Comparison of ENCODE assay signal across 8 cellular contexts in the genomic region with DNA sequence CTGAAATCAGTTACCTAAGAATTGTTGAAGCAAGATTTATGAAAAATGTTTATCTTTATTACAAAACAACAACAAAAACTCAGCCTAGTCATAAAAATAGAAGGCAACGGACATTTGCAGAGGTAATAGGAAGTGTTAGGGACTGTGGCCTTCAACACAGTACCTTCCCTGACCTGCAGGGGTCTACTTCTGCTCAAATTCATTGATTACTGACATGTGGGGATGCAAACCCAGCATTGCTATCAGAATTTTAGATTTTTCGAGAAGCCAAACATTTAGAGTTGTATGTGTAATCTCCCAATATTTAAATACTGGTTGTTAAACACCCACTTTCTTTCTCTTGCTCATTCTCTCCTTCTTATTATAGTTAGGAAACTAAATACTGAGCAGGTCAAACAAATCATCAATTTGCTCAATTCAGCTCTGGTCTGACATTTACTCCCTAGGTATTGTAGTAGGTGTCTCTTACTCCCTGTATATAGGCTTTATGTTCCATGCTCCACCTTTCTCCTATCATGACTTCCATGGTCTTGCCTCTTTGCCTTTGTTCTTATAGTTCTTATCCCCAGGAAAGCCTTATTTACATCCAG.
A peak's percentile ranks its signal among the peaks of the same experiment; 100 is the strongest.
DNase-seq lines count a peak whose midpoint lies in the region; ATAC-seq and TF ChIP-seq lines count a peak whose summit lies in the region.

No MANE protein-coding gene starts in this region.

- H3K4me3 ChIP-seq in DND-41 (ENCODE audit: low read depth in 1 of 2, low read length in 2 of 2) (no peak overlapping the region), GM23338 (no peak overlapping the region), OCI-LY3 (ENCODE audit: low read length) (no peak overlapping the region), brain microvascular endothelial cell (ENCODE audit: low read depth, low read length) (no peak overlapping the region)

- H3K36me3 Mint-ChIP-seq in GM23338 (ENCODE audit: low read depth): no peaks in the 10 kb centered on the region

- peaks cover 2% of the 10 kb centered on the region for H3K27me3 Mint-ChIP-seq in GM23338 (ENCODE audit: insufficient read depth, low read depth, poor library complexity)

- no peak overlapping the region for H3K9ac ChIP-seq in DND-41 (ENCODE audit: low read depth, low read length)
- no peak overlapping the region for H3K9ac ChIP-seq in OCI-LY3 (ENCODE audit: low read length)

- no peaks in the 10 kb centered on the region for H3K27me3 ChIP-seq in DND-41 (ENCODE audit: insufficient read depth, low read length, poor library complexity)
- H3K27me3 ChIP-seq in GM23338 (ENCODE audit: insufficient read depth): no peaks in the 10 kb centered on the region
- no peaks in the 10 kb centered on the region for H3K27me3 ChIP-seq in OCI-LY3 (ENCODE audit: low read depth, low read length)
- H3K27me3 ChIP-seq in brain microvascular endothelial cell (replicated peaks): no peaks in the 10 kb centered on the region

- H3K27ac Mint-ChIP-seq in GM23338: no peak overlapping the region

- H3K9me3 ChIP-seq in DND-41 (ENCODE audit: insufficient read depth, low read length, severe bottlenecking) (no peaks in the 10 kb centered on the region), OCI-LY3 (ENCODE audit: insufficient read depth, low read length) (no peaks in the 10 kb centered on the region)

- 0 out of 2 replicates have a peak, but pooled peaks cover 1% of the 10 kb centered on the region for H3K79me2 ChIP-seq in DND-41 (ENCODE audit: insufficient read depth, low read length)
- H3K79me2 ChIP-seq in GM23338 (replicated peaks; ENCODE audit: insufficient read depth): no peaks in the 10 kb centered on the region
- no peaks in the 10 kb centered on the region for H3K79me2 ChIP-seq in OCI-LY3 (ENCODE audit: low read length)

- TF ChIP-seq CTCF in DND-41 (IDR thresholded peaks at IDR 0.05; ENCODE audit: borderline replicate concordance, extremely low read depth, low read length, poor library complexity, severe bottlenecking): peak; percentile 60
- peak; percentile 63 to 67 for TF ChIP-seq CTCF in GM23338 (conservative IDR thresholded peaks at IDR 0.05; ENCODE audit: low read depth in 2 of 2)
- TF ChIP-seq CTCF in OCI-LY3 (IDR thresholded peaks at IDR 0.05; ENCODE audit: low read depth, low read length): peak; percentile 71
- peak; percentile 59 for TF ChIP-seq CTCF in brain microvascular endothelial cell (IDR thresholded peaks at IDR 0.05; ENCODE audit: low read depth, low read length, missing control alignments)
- TF ChIP-seq CTCF in omental fat pad (IDR thresholded peaks at IDR 0.05): no peak

- H2AFZ ChIP-seq in DND-41 (ENCODE audit: low read depth, low read length) (no peak overlapping the region), GM23338 (no peak overlapping the region), OCI-LY3 (ENCODE audit: low read depth, low read length) (peak overlapping the region; percentile 83)

- H3K36me3 ChIP-seq in DND-41 (ENCODE audit: insufficient read depth, low read length) (no peaks in the 10 kb centered on the region), GM23338 (ENCODE audit: insufficient read depth) (no peaks in the 10 kb centered on the region), OCI-LY3 (replicated peaks; ENCODE audit: low read depth, low read length) (no peaks in the 10 kb centered on the region), brain microvascular endothelial cell (replicated peaks) (no peaks in the 10 kb centered on the region)

- H3K9me3 Mint-ChIP-seq in GM23338: no peaks in the 10 kb centered on the region

- H3K4me2 ChIP-seq in DND-41 (ENCODE audit: insufficient read depth, low read length) (no peak overlapping the region), GM23338 (no peak overlapping the region), OCI-LY3 (ENCODE audit: low read length) (no peak overlapping the region)

- H3K4me3 Mint-ChIP-seq in GM23338: no peak overlapping the region

- no peaks in the 10 kb centered on the region for H3K4me1 Mint-ChIP-seq in GM23338

- in situ Hi-C loops in brain microvascular endothelial cell (cut with HindIII; ENCODE audit: low pct_ligation_motif_present, low sequenced_read_pairs): no loop called here

- no peaks in the 10 kb centered on the region for H3K9me2 ChIP-seq in GM23338 (ENCODE audit: insufficient read depth)

- no peaks in the 10 kb centered on the region for H3F3A ChIP-seq in GM23338 (replicated peaks; ENCODE audit: low read depth)

- H3K4me1 ChIP-seq in DND-41 (ENCODE audit: insufficient read depth, low read length): no peaks in the 10 kb centered on the region
- H3K4me1 ChIP-seq in GM23338 (ENCODE audit: insufficient read depth): no peaks in the 10 kb centered on the region
- peaks cover 4% of the 10 kb centered on the region for H3K4me1 ChIP-seq in OCI-LY3 (ENCODE audit: low read length)

- peak; percentile 23 for DNase-seq in DND-41
- DNase-seq in GM23338 (ENCODE audit: low spot score): peak; percentile 57
- no peak for DNase-seq in brain microvascular endothelial cell
- peak; percentile 55 for DNase-seq in stimulated activated CD4-positive, alpha-beta T cell treated with anti-CD3 and anti-CD28 coated beads, Interleukin-15, amount 100 ng/mL, for 24 hours
- DNase-seq in mucosa of gallbladder (ENCODE audit: low spot score): no peak
- DNase-seq in NCI-H345 treated with DMSO at 0.1 percent for 48 hours (lab: John Stamatoyannopoulos, UW; ENCODE audit: unreplicated experiment): no peak
- DNase-seq in omental fat pad (ENCODE audit: low spot score): no peak

- ATAC-seq in DND-41 (ENCODE audit: insufficient read depth, low read depth) (peak; percentile 65; the same call in 2 of the 3 replicates), GM23338 (peak; percentile 92), omental fat pad (ENCODE audit: low FRiP score) (no peak)

- H4K20me1 ChIP-seq in DND-41 (ENCODE audit: insufficient read depth, low read length) (no peaks in the 10 kb centered on the region), GM23338 (replicated peaks; ENCODE audit: insufficient read depth) (no peaks in the 10 kb centered on the region), OCI-LY3 (ENCODE audit: insufficient read depth, low read length) (no peaks in the 10 kb centered on the region)

- H3K27ac ChIP-seq in DND-41 (ENCODE audit: low read length): no peak overlapping the region
- H3K27ac ChIP-seq in GM23338 (ENCODE audit: low read depth): no peak overlapping the region
- H3K27ac ChIP-seq in OCI-LY3 (ENCODE audit: low read length): no peak overlapping the region
- H3K27ac ChIP-seq in brain microvascular endothelial cell: no peak overlapping the region

TF ChIP-seq in GM23338, 12 proteins besides CTCF, POLR2A, EP300 and RAD21:
- TF ChIP-seq EZH2phosphoT487 (IDR thresholded peaks at IDR 0.05; ENCODE audit: unreplicated experiment): no peak
- no peak for TF ChIP-seq POLR2AphosphoS5 (IDR thresholded peaks at IDR 0.05; ENCODE audit: low read depth)
- TF ChIP-seq, protein P1, sequence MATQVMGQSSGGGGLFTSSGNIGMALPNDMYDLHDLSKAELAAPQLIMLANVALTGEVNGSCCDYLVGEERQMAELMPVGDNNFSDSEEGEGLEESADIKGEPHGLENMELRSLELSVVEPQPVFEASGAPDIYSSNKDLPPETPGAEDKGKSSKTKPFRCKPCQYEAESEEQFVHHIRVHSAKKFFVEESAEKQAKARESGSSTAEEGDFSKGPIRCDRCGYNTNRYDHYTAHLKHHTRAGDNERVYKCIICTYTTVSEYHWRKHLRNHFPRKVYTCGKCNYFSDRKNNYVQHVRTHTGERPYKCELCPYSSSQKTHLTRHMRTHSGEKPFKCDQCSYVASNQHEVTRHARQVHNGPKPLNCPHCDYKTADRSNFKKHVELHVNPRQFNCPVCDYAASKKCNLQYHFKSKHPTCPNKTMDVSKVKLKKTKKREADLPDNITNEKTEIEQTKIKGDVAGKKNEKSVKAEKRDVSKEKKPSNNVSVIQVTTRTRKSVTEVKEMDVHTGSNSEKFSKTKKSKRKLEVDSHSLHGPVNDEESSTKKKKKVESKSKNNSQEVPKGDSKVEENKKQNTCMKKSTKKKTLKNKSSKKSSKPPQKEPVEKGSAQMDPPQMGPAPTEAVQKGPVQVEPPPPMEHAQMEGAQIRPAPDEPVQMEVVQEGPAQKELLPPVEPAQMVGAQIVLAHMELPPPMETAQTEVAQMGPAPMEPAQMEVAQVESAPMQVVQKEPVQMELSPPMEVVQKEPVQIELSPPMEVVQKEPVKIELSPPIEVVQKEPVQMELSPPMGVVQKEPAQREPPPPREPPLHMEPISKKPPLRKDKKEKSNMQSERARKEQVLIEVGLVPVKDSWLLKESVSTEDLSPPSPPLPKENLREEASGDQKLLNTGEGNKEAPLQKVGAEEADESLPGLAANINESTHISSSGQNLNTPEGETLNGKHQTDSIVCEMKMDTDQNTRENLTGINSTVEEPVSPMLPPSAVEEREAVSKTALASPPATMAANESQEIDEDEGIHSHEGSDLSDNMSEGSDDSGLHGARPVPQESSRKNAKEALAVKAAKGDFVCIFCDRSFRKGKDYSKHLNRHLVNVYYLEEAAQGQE (IDR thresholded peaks at IDR 0.05; ENCODE audit: unreplicated experiment): no peak

Comparison
In these comparisons a context has a peak if more than half of its experiments do, and no peak if none do; other contexts are left out.
1. DNase-seq: peak in DND-41 (single experiment), GM23338 (single experiment) and stimulated activated CD4-positive, alpha-beta T cell treated with anti-CD3 and anti-CD28 coated beads, Interleukin-15, amount 100 ng/mL, for 24 hours (single experiment); none in brain microvascular endothelial cell (single experiment), mucosa of gallbladder (single experiment), NCI-H345 treated with DMSO at 0.1 percent for 48 hours (single experiment) and omental fat pad (single experiment).
2. CTCF ChIP-seq: peak in DND-41 (single experiment), GM23338 (2 of 2), OCI-LY3 (single experiment) and brain microvascular endothelial cell (single experiment); none in omental fat pad (0 of 3).